Comparison of ENCODE assay signal across 27 cellular contexts in genomic region chr12:3651585-3652424, GRCh38.
A peak's percentile ranks its signal among the peaks of the same experiment; 100 is the strongest.
DNase-seq lines count a peak whose midpoint lies in the region; ATAC-seq and TF ChIP-seq lines count a peak whose summit lies in the region.
"Had no signal": no experiment of that assay in that cellular context is flagged by ENCODE, and none has a peak within 500 bp of the region (broad histone marks: within the 10 kb centered on the region; RNA-seq: fewer than 3 reads in every experiment).

No MANE protein-coding gene starts in this region.

- H3K4me3 Mint-ChIP-seq in activated T-helper 17 cell treated with anti-CD3 and anti-CD28 coated beads, Interleukin-2, amount 50 U/mL, for 72 hours: no peak overlapping the region
- H3K4me3 Mint-ChIP-seq in memory B cell: no peak overlapping the region
- H3K4me3 Mint-ChIP-seq: activated naive CD8-positive, alpha-beta T cell treated with anti-CD3 and anti-CD28 coated beads for 36 hours; CD8-positive, alpha-beta T cell; naive thymus-derived CD4-positive, alpha-beta T cell; T-cell had no signal

- no peaks in the 10 kb centered on the region for H3K9me3 Mint-ChIP-seq in activated T-helper 17 cell treated with anti-CD3 and anti-CD28 coated beads, Interleukin-2, amount 50 U/mL, for 72 hours
- no peaks in the 10 kb centered on the region for H3K9me3 Mint-ChIP-seq in memory B cell
- H3K9me3 Mint-ChIP-seq: activated naive CD8-positive, alpha-beta T cell treated with anti-CD3 and anti-CD28 coated beads for 36 hours; activated T-helper 2 cell treated with anti-CD3 and anti-CD28 coated beads, Interferon-gamma antibody, Interleukin-2, Interleukin-4, amounts not matched to agents 10 μg/mL and 5 μg/mL and 100 μg/mL, durations not matched to agents 14 hours and 24 hours and 36 hours; CD8-positive, alpha-beta T cell; T-cell had no signal

- peaks cover 3% of the 10 kb centered on the region for H3K4me1 Mint-ChIP-seq in activated T-helper 17 cell treated with anti-CD3 and anti-CD28 coated beads, Interleukin-2, amount 50 U/mL, for 72 hours
- no peaks in the 10 kb centered on the region for H3K4me1 Mint-ChIP-seq in memory B cell
- H3K4me1 Mint-ChIP-seq: activated naive CD8-positive, alpha-beta T cell treated with anti-CD3 and anti-CD28 coated beads for 36 hours; T-cell had no signal

- H3K36me3 Mint-ChIP-seq in activated T-helper 17 cell treated with anti-CD3 and anti-CD28 coated beads, Interleukin-2, amount 50 U/mL, for 72 hours (ENCODE audit: low read depth): peaks cover 89% of the 10 kb centered on the region
- peaks cover 44% of the 10 kb centered on the region for H3K36me3 Mint-ChIP-seq in memory B cell

- POLR2A ChIA-PET in HEK293T (lab: Yijun Ruan, JAX): no interaction called here

- ATAC-seq in activated T-helper 17 cell treated with anti-CD3 and anti-CD28 coated beads, Interleukin-2, amount 50 U/mL, for 72 hours (replicated peaks): no peak
- no peak for ATAC-seq in memory B cell (ENCODE audit: low read depth)
- ATAC-seq: CD8-positive, alpha-beta T cell; gastrocnemius medialis; left ventricle myocardium superior; naive thymus-derived CD4-positive, alpha-beta T cell; T-cell had no signal

- CTCF ChIA-PET in HEK293T (lab: Yijun Ruan, JAX): no interaction called here

- DNase-seq in NCI-H2107 treated with DMSO at 0.1 percent for 48 hours (lab: John Stamatoyannopoulos, UW; ENCODE audit: unreplicated experiment) (peak; percentile 18), NCI-H2107 (lab: John Stamatoyannopoulos, UW) (no peak), DMS79 (lab: John Stamatoyannopoulos, UW) (peak; percentile 87), memory B cell (ENCODE audit: low spot score in 2 of 2) (no peak), CD1c-positive myeloid dendritic cell (ENCODE audit: extremely low spot score) (no peak), HEK293T (ENCODE audit: extremely low spot score) (no peak), putamen (ENCODE audit: low spot score) (no peak)
- DNase-seq: activated CD4-positive, CD25-positive, alpha-beta regulatory T cell treated with anti-CD3 and anti-CD28 coated beads, Interleukin-2, amount 50 U/mL, for 72 hours; activated naive CD8-positive, alpha-beta T cell treated with anti-CD3 and anti-CD28 coated beads for 36 hours; aorta; CD8-positive, alpha-beta T cell; DMS 273 treated with DMSO at 0.1 percent for 48 hours; gastrocnemius medialis; hypothalamus; IMR-90; left ventricle myocardium superior; midbrain; naive thymus-derived CD4-positive, alpha-beta T cell; NCI-H1694; NCI-H526; ovary; Peyer's patch; right cardiac atrium; stimulated activated CD4-positive, alpha-beta T cell treated with anti-CD3 and anti-CD28 coated beads, Interleukin-2, amount 100 ng/mL, for 24 hours; T-cell had no signal

- peak overlapping the region; percentile 63 for H3K27ac Mint-ChIP-seq in activated T-helper 17 cell treated with anti-CD3 and anti-CD28 coated beads, Interleukin-2, amount 50 U/mL, for 72 hours
- H3K27ac Mint-ChIP-seq in memory B cell: peak overlapping the region; percentile 20
- H3K27ac Mint-ChIP-seq: activated naive CD8-positive, alpha-beta T cell treated with anti-CD3 and anti-CD28 coated beads for 36 hours; activated T-helper 2 cell treated with anti-CD3 and anti-CD28 coated beads, Interferon-gamma antibody, Interleukin-2, Interleukin-4, amounts not matched to agents 10 μg/mL and 5 μg/mL and 100 μg/mL, durations not matched to agents 14 hours and 24 hours and 36 hours; CD8-positive, alpha-beta T cell; T-cell had no signal

- H3K27me3 Mint-ChIP-seq in activated T-helper 17 cell treated with anti-CD3 and anti-CD28 coated beads, Interleukin-2, amount 50 U/mL, for 72 hours: no peaks in the 10 kb centered on the region
- H3K27me3 Mint-ChIP-seq in memory B cell: no peaks in the 10 kb centered on the region
- H3K27me3 Mint-ChIP-seq: activated naive CD8-positive, alpha-beta T cell treated with anti-CD3 and anti-CD28 coated beads for 36 hours; naive thymus-derived CD4-positive, alpha-beta T cell; T-cell had no signal

TF ChIP-seq in HEK293T, 16 proteins besides CTCF, POLR2A, EP300 and RAD21:
- no peak for TF ChIP-seq L3MBTL2 (conservative IDR thresholded peaks at IDR 0.05)
- TF ChIP-seq LEF1 (IDR thresholded peaks at IDR 0.05; ENCODE audit: borderline replicate concordance): no peak
- no peak for TF ChIP-seq SP1 (IDR thresholded peaks at IDR 0.05)
- no peak for TF ChIP-seq PKNOX1 (IDR thresholded peaks at IDR 0.05)
- no peak for TF ChIP-seq BHLHE40 (IDR thresholded peaks at IDR 0.05; ENCODE audit: borderline replicate concordance)
- TF ChIP-seq TARDBP (IDR thresholded peaks at IDR 0.05): no peak
- TF ChIP-seq ZNF384 (IDR thresholded peaks at IDR 0.05): no peak
- no peak for TF ChIP-seq FOXA1 (IDR thresholded peaks at IDR 0.05)
- no peak for TF ChIP-seq FOXM1 (IDR thresholded peaks at IDR 0.05; ENCODE audit: borderline replicate concordance)
- no peak for TF ChIP-seq FOXK2 (IDR thresholded peaks at IDR 0.05)
- TF ChIP-seq HDGF (IDR thresholded peaks at IDR 0.05; ENCODE audit: borderline replicate concordance): no peak
- TF ChIP-seq ELF4 (IDR thresholded peaks at IDR 0.05): no peak
- no peak for TF ChIP-seq SUZ12 (IDR thresholded peaks at IDR 0.05)
- TF ChIP-seq ARNT (IDR thresholded peaks at IDR 0.05): no peak
- no peak for TF ChIP-seq CTBP1 (IDR thresholded peaks at IDR 0.05; ENCODE audit: borderline replicate concordance)
- no peak for TF ChIP-seq NFRKB (IDR thresholded peaks at IDR 0.05)

Comparison
In these comparisons a context has a peak if more than half of its experiments do, and no peak if none do; other contexts are left out.
1. DNase-seq: peak in NCI-H2107 treated with DMSO at 0.1 percent for 48 hours (single experiment) and DMS79 (single experiment); none in NCI-H2107 (single experiment), memory B cell (0 of 2), CD1c-positive myeloid dendritic cell (single experiment), HEK293T (single experiment) and putamen (single experiment).